ENCODE assay signal across 2 cellular contexts in the genomic region with DNA sequence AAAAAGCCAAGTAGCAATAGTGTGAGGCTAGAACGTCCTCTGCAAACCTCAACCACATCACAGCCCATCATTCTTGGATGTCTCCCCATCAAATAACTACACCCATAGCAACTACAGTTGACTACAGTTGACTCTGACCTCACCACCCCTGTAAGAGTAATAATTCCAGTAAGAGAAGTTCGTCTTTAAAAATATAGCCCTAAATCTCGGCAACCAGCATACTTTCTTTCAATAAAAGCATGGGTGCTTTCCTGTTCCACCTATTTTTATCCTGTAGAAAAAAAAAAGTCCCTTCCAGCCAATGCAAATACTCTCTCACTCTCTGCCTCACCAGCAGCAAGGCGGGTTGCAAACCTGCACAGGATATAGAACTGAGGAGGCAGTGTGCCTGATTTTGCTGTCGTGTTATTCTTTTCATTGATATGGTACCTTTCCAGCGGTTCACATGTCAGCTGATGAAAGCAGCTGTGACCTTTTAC.
TF ChIP-seq lines count a peak whose summit lies in the region.

No MANE protein-coding gene starts in this region.

TF ChIP-seq in liver, 16 proteins besides CTCF, POLR2A, EP300 and RAD21:
- TF ChIP-seq REST (IDR thresholded peaks at IDR 0.05) (no peak), ATF3 (IDR thresholded peaks at IDR 0.05) (no peak), FOXA2 (IDR thresholded peaks at IDR 0.05) (no peak), RXRA (IDR thresholded peaks at IDR 0.05) (no peak), HNF4A (conservative IDR thresholded peaks at IDR 0.05) (no peak), NR2F2 (IDR thresholded peaks at IDR 0.05) (no peak), FOXA1 (IDR thresholded peaks at IDR 0.05) (no peak), TAF1 (conservative IDR thresholded peaks at IDR 0.05) (no peak), JUND (IDR thresholded peaks at IDR 0.05) (no peak), MAX (IDR thresholded peaks at IDR 0.05) (no peak), YY1 (IDR thresholded peaks at IDR 0.05) (no peak), HNF4G (IDR thresholded peaks at IDR 0.05) (no peak), EGR1 (IDR thresholded peaks at IDR 0.05; ENCODE audit: low read depth in 2 of 2) (no peak), SP1 (IDR thresholded peaks at IDR 0.05) (no peak), GABPA (IDR thresholded peaks at IDR 0.05 in 1 of 2, conservative IDR thresholded peaks at IDR 0.05 in 1 of 2) (no peak)
- TF ChIP-seq, protein P1, sequence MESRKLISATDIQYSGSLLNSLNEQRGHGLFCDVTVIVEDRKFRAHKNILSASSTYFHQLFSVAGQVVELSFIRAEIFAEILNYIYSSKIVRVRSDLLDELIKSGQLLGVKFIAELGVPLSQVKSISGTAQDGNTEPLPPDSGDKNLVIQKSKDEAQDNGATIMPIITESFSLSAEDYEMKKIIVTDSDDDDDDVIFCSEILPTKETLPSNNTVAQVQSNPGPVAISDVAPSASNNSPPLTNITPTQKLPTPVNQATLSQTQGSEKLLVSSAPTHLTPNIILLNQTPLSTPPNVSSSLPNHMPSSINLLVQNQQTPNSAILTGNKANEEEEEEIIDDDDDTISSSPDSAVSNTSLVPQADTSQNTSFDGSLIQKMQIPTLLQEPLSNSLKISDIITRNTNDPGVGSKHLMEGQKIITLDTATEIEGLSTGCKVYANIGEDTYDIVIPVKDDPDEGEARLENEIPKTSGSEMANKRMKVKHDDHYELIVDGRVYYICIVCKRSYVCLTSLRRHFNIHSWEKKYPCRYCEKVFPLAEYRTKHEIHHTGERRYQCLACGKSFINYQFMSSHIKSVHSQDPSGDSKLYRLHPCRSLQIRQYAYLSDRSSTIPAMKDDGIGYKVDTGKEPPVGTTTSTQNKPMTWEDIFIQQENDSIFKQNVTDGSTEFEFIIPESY (IDR thresholded peaks at IDR 0.05): no peak

TF ChIP-seq in HepG2, 621 proteins besides CTCF, POLR2A, EP300 and RAD21 (continued from another document):
- TF ChIP-seq TAF15 (IDR thresholded peaks at IDR 0.05; ENCODE audit: low read depth, low read length, poor library complexity, severe bottlenecking): no peak
